ENCODE assay signal across 10 cellular contexts in genomic region chr7:81684513-81685262, GRCh38.
DNase-seq lines count a peak whose midpoint lies in the region; ATAC-seq and FAIRE-seq lines count a peak whose summit lies in the region.
"Had no signal": no experiment of that assay in that cellular context is flagged by ENCODE, and none has a peak within 500 bp of the region (broad histone marks: within the 10 kb centered on the region; RNA-seq: fewer than 3 reads in every experiment).

No MANE protein-coding gene starts in this region.

- DNase-seq in activated CD4-positive, alpha-beta T cell treated with anti-CD3 and anti-CD28 coated beads for 48 hours = peak; percentile 2
- DNase-seq in activated CD4-positive, alpha-beta T cell treated with anti-CD3 and anti-CD28 coated beads for 4 hours = no peak
- DNase-seq in NCI-H2081 treated with DMSO at 0.1 percent for 48 hours (lab: John Stamatoyannopoulos, UW) (peak; percentile 39), cardiac septum (ENCODE audit: low spot score) (peak; percentile 87), renal cortical epithelial cell (ENCODE audit: low read depth) (peak; percentile 100)
- no peak for DNase-seq in activated CD8-positive, alpha-beta T cell treated with anti-CD3 and anti-CD28 coated beads, Interleukin-2, amount 10 ng/mL, durations not matched to agents 7 days and 5 days
- DNase-seq: CD4-positive, CD25-positive, alpha-beta regulatory T cell had no signal

- CTCF ChIA-PET in activated CD8-positive, alpha-beta T cell treated with anti-CD3 and anti-CD28 coated beads, Interleukin-2, amount 10 ng/mL, durations not matched to agents 7 days and 5 days (lab: Charles Lee) = no interaction called here

- H3K4me1 Mint-ChIP-seq in activated CD8-positive, alpha-beta T cell treated with anti-CD3 and anti-CD28 coated beads, Interleukin-2, amount 10 ng/mL, durations not matched to agents 7 days and 5 days (ENCODE audit: low read depth) = no peaks in the 10 kb centered on the region
- H3K4me1 Mint-ChIP-seq: CD4-positive, CD25-positive, alpha-beta regulatory T cell had no signal

- ATAC-seq in HG03039 (IDR thresholded peaks at IDR 0.05; ENCODE audit: unreplicated experiment) = peak; percentile 95
- no peak for ATAC-seq in activated CD8-positive, alpha-beta T cell treated with anti-CD3 and anti-CD28 coated beads, Interleukin-2, amount 10 ng/mL, durations not matched to agents 7 days and 5 days

- POLR2A ChIA-PET in activated CD8-positive, alpha-beta T cell treated with anti-CD3 and anti-CD28 coated beads, Interleukin-2, amount 10 ng/mL, durations not matched to agents 7 days and 5 days (lab: Charles Lee) = no interaction called here

- H3K27me3 Mint-ChIP-seq in activated CD8-positive, alpha-beta T cell treated with anti-CD3 and anti-CD28 coated beads, Interleukin-2, amount 10 ng/mL, durations not matched to agents 7 days and 5 days (ENCODE audit: low read depth) = no peaks in the 10 kb centered on the region
- H3K27me3 Mint-ChIP-seq: activated naive CD8-positive, alpha-beta T cell; CD4-positive, CD25-positive, alpha-beta regulatory T cell had no signal

- FAIRE-seq in TTC549 (lab: Jason Lieb, UNC) = peak; percentile 99

- H3K9me3 Mint-ChIP-seq in activated CD8-positive, alpha-beta T cell treated with anti-CD3 and anti-CD28 coated beads, Interleukin-2, amount 10 ng/mL, durations not matched to agents 7 days and 5 days (ENCODE audit: insufficient read depth) = peaks cover 5% of the 10 kb centered on the region

- no peaks in the 10 kb centered on the region for H3K36me3 Mint-ChIP-seq in activated CD8-positive, alpha-beta T cell treated with anti-CD3 and anti-CD28 coated beads, Interleukin-2, amount 10 ng/mL, durations not matched to agents 7 days and 5 days (ENCODE audit: low read depth)
- H3K36me3 Mint-ChIP-seq: activated naive CD8-positive, alpha-beta T cell; CD4-positive, CD25-positive, alpha-beta regulatory T cell had no signal

- H3K4me3 Mint-ChIP-seq in activated CD8-positive, alpha-beta T cell treated with anti-CD3 and anti-CD28 coated beads, Interleukin-2, amount 10 ng/mL, durations not matched to agents 7 days and 5 days = no peak overlapping the region
- H3K4me3 Mint-ChIP-seq: activated naive CD8-positive, alpha-beta T cell; CD4-positive, CD25-positive, alpha-beta regulatory T cell had no signal

- intact Hi-C loops in cardiac septum (cut with DNase I) = no loop called here

- H3K27ac Mint-ChIP-seq in activated CD8-positive, alpha-beta T cell treated with anti-CD3 and anti-CD28 coated beads, Interleukin-2, amount 10 ng/mL, durations not matched to agents 7 days and 5 days = no peak overlapping the region
- H3K27ac Mint-ChIP-seq: activated naive CD8-positive, alpha-beta T cell had no signal

Comparison
In these comparisons a context has a peak if more than half of its experiments do, and no peak if none do; other contexts are left out.
1. DNase-seq: peak in activated CD4-positive, alpha-beta T cell treated with anti-CD3 and anti-CD28 coated beads for 48 hours (single experiment), NCI-H2081 treated with DMSO at 0.1 percent for 48 hours (single experiment), cardiac septum (single experiment) and renal cortical epithelial cell (single experiment); none in activated CD4-positive, alpha-beta T cell treated with anti-CD3 and anti-CD28 coated beads for 4 hours (0 of 2) and activated CD8-positive, alpha-beta T cell treated with anti-CD3 and anti-CD28 coated beads, Interleukin-2, amount 10 ng/mL, durations not matched to agents 7 days and 5 days (single experiment).